In the genomic region with DNA sequence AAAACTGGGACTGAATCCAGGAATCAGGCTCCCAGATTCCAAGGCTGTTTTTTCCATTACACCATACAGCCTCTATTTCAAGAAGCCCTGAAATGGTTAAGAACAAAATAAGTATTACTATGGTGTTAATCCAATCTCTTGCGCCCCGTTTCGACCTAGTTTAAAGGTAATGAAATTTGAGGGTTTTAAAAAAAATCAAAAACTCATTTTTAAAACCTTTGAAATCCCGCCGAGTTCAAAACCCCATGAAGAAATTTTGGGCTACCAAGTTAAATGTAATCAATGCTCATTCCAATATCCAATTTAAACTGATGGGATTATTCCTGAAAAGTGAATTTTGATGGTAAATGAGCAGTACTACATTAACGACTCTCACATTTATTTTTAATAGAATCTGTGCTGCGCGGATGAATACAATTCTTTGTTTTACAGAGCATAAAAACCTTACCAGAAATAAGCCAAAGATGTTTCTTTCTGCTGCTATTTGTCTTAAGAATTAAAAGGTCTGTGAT, we compare ENCODE assay signal across 8 cellular contexts. TPM values are rescaled to one million over a fixed set of nuclear protein-coding genes. Genes with fewer than 3 reads are reported as not detected.
DNase-seq lines count a peak whose midpoint lies in the region; ATAC-seq and TF ChIP-seq lines count a peak whose summit lies in the region.

No MANE protein-coding gene starts in this region.

- POLR2A ChIA-PET in CD8-positive, alpha-beta memory T cell (lab: Charles Lee) = no interaction called here
- POLR2A ChIA-PET in Panc1 (lab: Charles Lee) = no interaction called here

- peak overlapping the region; percentile 77 for H3K4me3 ChIP-seq in CD8-positive, alpha-beta memory T cell (ENCODE audit: low read length)
- H3K4me3 ChIP-seq in Panc1 (ENCODE audit: low read depth in 2 of 2, low read length in 2 of 2) (peak overlapping the region; percentile 72 to 79), parathyroid adenoma (ENCODE audit: low read depth, low read length) (peak overlapping the region; percentile 52)

- peak overlapping the region; percentile 61 to 97 (median 89) for H3K27ac Mint-ChIP-seq in CD8-positive, alpha-beta memory T cell

- peak in 1 of 5 donors; percentile 5 for DNase-seq in CD8-positive, alpha-beta memory T cell
- DNase-seq in Panc1 (ENCODE audit: low read depth, low spot score) = no peak
- DNase-seq in epithelial cell of prostate (ENCODE audit: low read depth, low spot score) = no peak
- no peak for DNase-seq in GOT3 (lab: John Stamatoyannopoulos, UW)
- DNase-seq in iPS-NIHi7 (ENCODE audit: extremely low spot score) = no peak
- DNase-seq in kidney tubule cell (ENCODE audit: low spot score) = no peak

- H3K27ac ChIP-seq in CD8-positive, alpha-beta memory T cell (ENCODE audit: low read depth, low read length) = peak overlapping the region; percentile 77
- H3K27ac ChIP-seq in Panc1 (ENCODE audit: low read length) (peak overlapping the region; percentile 95), epithelial cell of prostate (peak overlapping the region; percentile 84), parathyroid adenoma (peak overlapping the region; percentile 92)

- H3K36me3 ChIP-seq in CD8-positive, alpha-beta memory T cell (ENCODE audit: insufficient read depth, low read length) = no peaks in the 10 kb centered on the region
- H3K36me3 ChIP-seq in Panc1 (ENCODE audit: control insufficient read depth, insufficient read depth, low read length) (peaks cover 4% of the 10 kb centered on the region; the same call in 1 of the 2 replicates), parathyroid adenoma (ENCODE audit: control insufficient read depth, insufficient read depth, low read length) (no peaks in the 10 kb centered on the region)

- H3K27me3 Mint-ChIP-seq in CD8-positive, alpha-beta memory T cell = peaks cover 0 to 7% of the 10 kb centered on the region in 2 donors

- H3K4me3 Mint-ChIP-seq in CD8-positive, alpha-beta memory T cell = peak overlapping the region; percentile 81 to 92 (median 85)

- TSS peak; percentile 87 for BruUV-seq in Panc1 (replicated peaks; lab: Mats Ljungman, UMichigan)

- H3K4me1 ChIP-seq in CD8-positive, alpha-beta memory T cell (ENCODE audit: insufficient read depth, low read length) = peaks cover 24% of the 10 kb centered on the region
- peaks cover 32% of the 10 kb centered on the region for H3K4me1 ChIP-seq in Panc1 (ENCODE audit: control insufficient read depth, insufficient read depth, low read length)
- peaks cover 5% of the 10 kb centered on the region for H3K4me1 ChIP-seq in parathyroid adenoma

- in situ Hi-C loops in Panc1 (cut with HindIII; ENCODE audit: low pct_unique_long_range_greater_than_20kb, low sequenced_read_pairs) = no loop called here

- H3K4me1 Mint-ChIP-seq in CD8-positive, alpha-beta memory T cell = peaks cover 34 to 40% (median 38%) of the 10 kb centered on the region in 3 donors

- H3K9me3 Mint-ChIP-seq in CD8-positive, alpha-beta memory T cell = no peaks in the 10 kb centered on the region

- peak overlapping the region; percentile 72 for H3K4me2 ChIP-seq in parathyroid adenoma (ENCODE audit: low read length)

- intact Hi-C loops in Panc1 (cut with micrococcal nuclease; ENCODE audit: unreplicated experiment) = loop anchor here (2.0 kb wide), 1 partner anchor 106 kb away; the partner anchor contains the start of gene TSNAX

- no peak overlapping the region for H3K9ac ChIP-seq in parathyroid adenoma

- no peaks in the 10 kb centered on the region for H3K27me3 ChIP-seq in CD8-positive, alpha-beta memory T cell (ENCODE audit: insufficient read depth, low read length, poor library complexity, severe bottlenecking)
- H3K27me3 ChIP-seq in Panc1 (ENCODE audit: control insufficient read depth, insufficient read depth, low read length) (no peaks in the 10 kb centered on the region), parathyroid adenoma (ENCODE audit: control insufficient read depth, insufficient read depth, low read length) (no peaks in the 10 kb centered on the region)

- H3K36me3 Mint-ChIP-seq in CD8-positive, alpha-beta memory T cell = peaks cover 0 to 16% (median 0%) of the 10 kb centered on the region in 3 donors

- no peak for ATAC-seq in Panc1
- ATAC-seq in HG02938 (IDR thresholded peaks at IDR 0.05; ENCODE audit: unreplicated experiment) = no peak

- H2AFZ ChIP-seq in parathyroid adenoma = peak overlapping the region; percentile 73

- peaks cover 11% of the 10 kb centered on the region for H3K79me2 ChIP-seq in parathyroid adenoma

- 0 out of 2 replicates have a peak, but pooled peaks have one; percentile 12 for TF ChIP-seq CTCF in Panc1 (IDR thresholded peaks at IDR 0.05)
- TF ChIP-seq CTCF in parathyroid adenoma (IDR thresholded peaks at IDR 0.05) = no peak

- H3K9me3 ChIP-seq in CD8-positive, alpha-beta memory T cell (ENCODE audit: low read length) = no peaks in the 10 kb centered on the region
- no peaks in the 10 kb centered on the region for H3K9me3 ChIP-seq in Panc1 (ENCODE audit: control insufficient read depth, insufficient read depth, low read depth, low read length)
- H3K9me3 ChIP-seq in parathyroid adenoma (ENCODE audit: control insufficient read depth, low read length) = no peaks in the 10 kb centered on the region

- CTCF ChIA-PET in CD8-positive, alpha-beta memory T cell (lab: Charles Lee) = interaction anchor here (1.0 kb wide), 1 partner anchor 66 kb away, joined by 3 read pairs; no protein-coding TSS in a partner anchor
- CTCF ChIA-PET in Panc1 (lab: Charles Lee) = no interaction called here

RNA-seq across cellular contexts. Expression of gene EGLN1, which starts 0.8 kb away (rescaled TPM):
- total RNA-seq in CD8-positive, alpha-beta memory T cell = 10 to 100 TPM; 21.0 to 24.2 TPM
- polyA plus RNA-seq in CD8-positive, alpha-beta memory T cell = 30.9 TPM
- 29.0 TPM for total RNA-seq in Panc1 (2021; ENCODE audit: unreplicated experiment)
- 18.5 TPM for polyA plus RNA-seq in Panc1 (2012; ENCODE audit: insufficient read length)
